In genomic region chr10:5538892-5539651, GRCh38 we compare ENCODE assay signal across 15 cellular contexts. TPM values are rescaled to one million over a fixed set of nuclear protein-coding genes. Genes with fewer than 3 reads are reported as not detected.
DNase-seq lines count a peak whose midpoint lies in the region; ATAC-seq and TF ChIP-seq lines count a peak whose summit lies in the region.
"Had no signal": no experiment of that assay in that cellular context is flagged by ENCODE, and none has a peak within 500 bp of the region (broad histone marks: within the 10 kb centered on the region; RNA-seq: fewer than 3 reads in every experiment).

No MANE protein-coding gene starts in this region.

- no peak for TF ChIP-seq EP300 in ovary (IDR thresholded peaks at IDR 0.05)

- H3K4me1 ChIP-seq in ovary (ENCODE audit: insufficient read depth), result peaks cover 2% of the 10 kb centered on the region
- H3K4me1 ChIP-seq in SJCRH30, result no peaks in the 10 kb centered on the region

- DNase-seq in CMK (ENCODE audit: low read depth) (peak; percentile 75), SW480 (ENCODE audit: low spot score) (peak; percentile 72), epithelial cell of prostate (ENCODE audit: low read depth, low spot score) (no peak), ovary (peak in 3 of 5 donors; percentile 6 to 17 (median 8)), NOMO-1 treated with dmso at 0.1 percent for 144 hours (lab: John Stamatoyannopoulos, UW; ENCODE audit: unreplicated experiment) (no peak), NCI-H226 (no peak), SJCRH30 (no peak)
- DNase-seq: NCI-H1105; NCI-H748 treated with DMSO at 0.1 percent for 48 hours; stimulated activated naive CD4-positive, alpha-beta T cell had no signal

- H3K9me3 ChIP-seq in ovary (no peaks in the 10 kb centered on the region), SJCRH30 (replicated peaks) (peaks cover 8% of the 10 kb centered on the region)
- H3K9me3 ChIP-seq: body of pancreas had no signal

- no peak for ATAC-seq in GM21737 (IDR thresholded peaks at IDR 0.05; ENCODE audit: unreplicated experiment)
- ATAC-seq: body of pancreas, WTC11 had no signal

- H3K27ac ChIP-seq in epithelial cell of prostate (peak overlapping the region; percentile 94), ovary (no peak overlapping the region), SJCRH30 (no peak overlapping the region)
- H3K27ac ChIP-seq: body of pancreas had no signal

- no peaks in the 10 kb centered on the region for H3K36me3 ChIP-seq in ovary
- H3K36me3 ChIP-seq in SJCRH30, result no peaks in the 10 kb centered on the region

- intact Hi-C loops in ovary (cut with DNase I), result loop anchor here in 1 of 4 donors (10.0 kb wide), 1 partner anchor 86 kb away; no protein-coding TSS in a partner anchor

- 54 to 61% (median 58%) methylated on average over 19 of the region's 19 CpGs for WGBS in ovary, 3 donors

- TF ChIP-seq POLR2A in ovary (IDR thresholded peaks at IDR 0.05), result no peak

- H3K27me3 ChIP-seq in ovary (no peaks in the 10 kb centered on the region), SJCRH30 (no peaks in the 10 kb centered on the region)
- H3K27me3 ChIP-seq: body of pancreas had no signal

- TF ChIP-seq CTCF in ovary (IDR thresholded peaks at IDR 0.05), result no peak

- H3K4me3 ChIP-seq in ovary (no peak overlapping the region), SJCRH30 (no peak overlapping the region)
- H3K4me3 ChIP-seq: body of pancreas, lung had no signal

RNA-seq across cellular contexts. Expression of gene CALML3, which starts 14.3 kb away (rescaled TPM):
- total RNA-seq in ovary, result 1 to 10 TPM in 1 of 7 donors, not detected in 6; 1.5 TPM
- polyA plus RNA-seq in ovary, result under 1 TPM in 1 of 2 donors, not detected in 1; 0.02 TPM
- not detected in 2 replicates for total RNA-seq in SJCRH30 (2014; rRNA removed; shearing (Covaris generic))
- total RNA-seq: body of pancreas, SK-MEL-5, WTC11 had no signal

RNA-seq across cellular contexts. Expression of gene CALML5, which starts 39.7 kb away (rescaled TPM):
- total RNA-seq in ovary, result 1 to 10 TPM in 1 of 7 donors, not detected in 6; 1.7 TPM
- not detected for polyA plus RNA-seq in ovary
- total RNA-seq in SJCRH30 (2014; rRNA removed; shearing (Covaris generic)), result not detected in 2 replicates
- total RNA-seq: body of pancreas, lung, SK-MEL-5, WTC11 had no signal
- polyA plus RNA-seq: lung had no signal

Comparison
In these comparisons a context has a peak if more than half of its experiments do, and no peak if none do; other contexts are left out.
1. DNase-seq: peak in CMK (single experiment), SW480 (single experiment) and ovary (3 of 5); none in epithelial cell of prostate (single experiment), NOMO-1 treated with dmso at 0.1 percent for 144 hours (single experiment), NCI-H226 (single experiment) and SJCRH30 (0 of 2).